ENCODE assay signal across 8 cellular contexts in the genomic region with DNA sequence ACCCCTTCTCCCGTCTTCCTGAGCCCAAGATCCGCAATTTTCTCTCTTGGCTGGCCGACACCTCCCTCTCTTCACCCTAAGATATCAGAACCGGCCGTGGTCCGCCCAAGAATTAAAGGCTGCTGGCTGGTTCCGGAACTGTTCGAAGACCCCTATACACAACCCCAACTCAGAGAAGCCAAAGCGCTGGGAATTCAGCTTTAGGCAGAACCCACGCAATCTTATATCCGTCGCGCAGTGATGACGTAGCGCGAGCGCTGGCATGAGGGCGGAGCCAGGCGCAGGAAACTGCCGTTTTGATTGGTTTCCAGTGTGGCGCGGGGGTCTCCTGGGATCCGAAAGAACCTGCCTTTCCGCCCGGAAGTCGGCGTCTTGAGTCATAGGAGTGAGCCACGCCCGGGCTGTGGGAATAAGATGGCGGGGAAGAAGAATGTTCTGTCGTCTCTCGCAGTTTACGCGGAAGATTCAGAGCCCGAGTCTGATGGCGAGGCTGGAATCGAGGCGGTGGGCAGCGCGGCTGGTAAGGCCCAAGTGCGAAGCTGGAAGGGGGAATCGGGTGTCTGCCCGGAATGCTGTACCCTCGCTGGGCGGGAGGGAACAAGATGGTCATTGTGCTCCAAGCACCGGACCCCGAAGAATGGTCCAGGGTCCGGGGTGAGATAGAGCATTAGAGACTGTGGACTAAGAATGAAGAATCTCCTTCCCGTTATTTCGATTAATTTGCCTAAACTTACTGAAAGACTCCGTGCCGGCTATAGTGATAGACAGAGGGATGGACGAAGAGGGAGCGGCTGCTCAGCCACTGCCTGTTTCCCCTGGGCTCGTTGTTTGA. TPM values are rescaled to one million over a fixed set of nuclear protein-coding genes. Genes with fewer than 3 reads are reported as not detected.
DNase-seq lines count a peak whose midpoint lies in the region; ATAC-seq, FAIRE-seq and TF ChIP-seq lines count a peak whose summit lies in the region.

RECQL5 (minus strand) TSS at position 196 of the 832 bp plus-strand sequence. CDS start 597 bp downstream, outside the sequence.
SAP30BP (plus strand) TSS at position 380 of the 832 bp plus-strand sequence; CDS start at position 415, 35 bp downstream.

- CTCF ChIA-PET in AG04450 (lab: Charles Lee), result interaction anchor here (0.5 to 4.4 kb wide), 5 partner anchors 13 to 86 kb away, joined by 4 to 49 read pairs (median 5); partner anchors contain the start of gene SMIM5
- CTCF ChIA-PET in WTC11 (lab: Charles Lee), result interaction anchor here (0.6 to 3.6 kb wide), 16 partner anchors 8 to 383 kb away, joined by 3 to 22 read pairs (median 3); partner anchors contain the start of genes GALK1, SMIM5 and TSEN54

- H3K9me3 Mint-ChIP-seq in WTC11, result no peaks in the 10 kb centered on the region

- no peaks in the 10 kb centered on the region for H3K9me3 ChIP-seq in AG04450 (ENCODE audit: control insufficient read depth, insufficient read depth, low read length)
- no peaks in the 10 kb centered on the region for H3K9me3 ChIP-seq in small intestine (ENCODE audit: control insufficient read depth, low read depth)

- no peaks in the 10 kb centered on the region for H3K27me3 Mint-ChIP-seq in WTC11 (ENCODE audit: low read depth)

- no peak within 1 kb of the TSS for H3K4me3 Mint-ChIP-seq in WTC11

- H3K36me3 ChIP-seq in bronchial epithelial cell (ENCODE audit: control insufficient read depth, insufficient read depth, low read length) (peaks cover 18% of the 10 kb centered on the region), small intestine (ENCODE audit: control insufficient read depth in 2 of 2, insufficient read depth in 2 of 2, low read length in 2 of 2) (peaks cover 5% of the 10 kb centered on the region in 2 donors)

- peak within 1 kb of the TSS; percentile 100 for H3K4me3 ChIP-seq in AG04450 (ENCODE audit: low read depth, low read length)
- H3K4me3 ChIP-seq in bronchial epithelial cell (ENCODE audit: low read depth, low read length), result peak within 1 kb of the TSS; percentile 92
- peak within 1 kb of the TSS; percentile 69 to 96 for H3K4me3 ChIP-seq in small intestine (ENCODE audit: low read depth in 1 of 2, low read length in 2 of 2)

- FAIRE-seq in bronchial epithelial cell (lab: Jason Lieb, UNC) (peak; percentile 66), small intestine (lab: Jason Lieb, UNC) (no peak)

- 0 to 1% (median 0%) methylated on average over 55 of the region's 55 CpGs for WGBS in small intestine, 3 donors

- ATAC-seq in GM18909 (IDR thresholded peaks at IDR 0.05; ENCODE audit: poor library complexity, unreplicated experiment) (peak; percentile 76), HG03175 (IDR thresholded peaks at IDR 0.05; ENCODE audit: unreplicated experiment) (peak; percentile 88), WTC11 (peak; percentile 100)

- H3K27me3 ChIP-seq in AG04450 (ENCODE audit: control insufficient read depth, insufficient read depth, low read length) (no peaks in the 10 kb centered on the region), bronchial epithelial cell (ENCODE audit: control insufficient read depth, insufficient read depth, low read length) (no peaks in the 10 kb centered on the region), small intestine (ENCODE audit: control insufficient read depth in 2 of 2, insufficient read depth in 2 of 2, low read length in 2 of 2) (no peaks in the 10 kb centered on the region)

- peak; percentile 98 for DNase-seq in AG04450 (ENCODE audit: low read depth, low spot score)
- peak; percentile 99 for DNase-seq in NCI-H345 (lab: John Stamatoyannopoulos, UW)
- peak; percentile 96 for DNase-seq in WTC11 (ENCODE audit: low spot score)
- peak; percentile 91 for DNase-seq in bronchial epithelial cell (ENCODE audit: low read depth)
- DNase-seq in iPS-NIHi11 (ENCODE audit: low spot score), result peak; percentile 99
- DNase-seq in small intestine, result peak; percentile 99

- H3K4me1 ChIP-seq in small intestine (ENCODE audit: control insufficient read depth in 2 of 2, insufficient read depth in 1 of 2, low read depth in 1 of 2, low read length in 1 of 2), result peaks cover 0 to 8% of the 10 kb centered on the region in 2 donors

- peak within 1 kb of the TSS; percentile 65; the same call in 1 of the 2 replicates for H3K27ac Mint-ChIP-seq in WTC11

- H3K36me3 Mint-ChIP-seq in WTC11, result peaks cover 45% of the 10 kb centered on the region

- H3K4me1 Mint-ChIP-seq in WTC11, result peaks cover 12% of the 10 kb centered on the region

- H3K27ac ChIP-seq in AG04450 (ENCODE audit: low read depth, low read length), result peak within 1 kb of the TSS; percentile 77
- H3K27ac ChIP-seq in small intestine (ENCODE audit: low read depth in 1 of 2, low read length in 1 of 2), result peak within 1 kb of the TSS; percentile 67 to 99

- TF ChIP-seq CTCF in AG04450 (IDR thresholded peaks at IDR 0.05; ENCODE audit: low read depth, low read length) (no peak), WTC11 (IDR thresholded peaks at IDR 0.05) (no peak), bronchial epithelial cell (IDR thresholded peaks at IDR 0.05; ENCODE audit: insufficient read depth, low read length, severe bottlenecking) (no peak)

- POLR2A ChIA-PET in AG04450 (lab: Yijun Ruan, JAX) (interaction anchor here (0.6 to 1.3 kb wide), 6 partner anchors 9 to 396 kb away, joined by 3 to 9 read pairs (median 4); partner anchors contain the start of genes MIF4GD, SMIM5, TMEM94 and TSEN54), WTC11 (lab: Charles Lee) (interaction anchor here (0.6 to 1.0 kb wide), 4 partner anchors 34 to 293 kb away, joined by 3 to 6 read pairs (median 4); partner anchors contain the start of gene SMIM5)

TF ChIP-seq in WTC11, 78 proteins besides CTCF, POLR2A, EP300 and RAD21 (continues in another document):
- TF ChIP-seq ZNF317 (CRISPR knock-in tag; IDR thresholded peaks at IDR 0.05; ENCODE audit: borderline replicate concordance, low read depth), result no peak
- TF ChIP-seq JUN (CRISPR knock-in tag; IDR thresholded peaks at IDR 0.05), result no peak
- peak; percentile 99 for TF ChIP-seq CREM (CRISPR knock-in tag; IDR thresholded peaks at IDR 0.05)
- no peak for TF ChIP-seq NFE2L1 (CRISPR knock-in tag; IDR thresholded peaks at IDR 0.05)
- TF ChIP-seq FOXK1 (CRISPR knock-in tag; IDR thresholded peaks at IDR 0.05), result peak; percentile 96
- peak; percentile 30; the same call in 1 of the 2 replicates for TF ChIP-seq FOXP1 (CRISPR knock-in tag; IDR thresholded peaks at IDR 0.05; ENCODE audit: borderline replicate concordance)
- TF ChIP-seq ELF4 (CRISPR knock-in tag; IDR thresholded peaks at IDR 0.05; ENCODE audit: low read depth), result no peak
- 0 out of 2 replicates have a peak, but pooled peaks have one; percentile 14 for TF ChIP-seq CREB1 (CRISPR knock-in tag; IDR thresholded peaks at IDR 0.05)
- no peak for TF ChIP-seq MLX (CRISPR knock-in tag; IDR thresholded peaks at IDR 0.05)
- TF ChIP-seq SP1 (CRISPR knock-in tag; conservative IDR thresholded peaks at IDR 0.05), result peak; percentile 93
- TF ChIP-seq, protein P1, sequence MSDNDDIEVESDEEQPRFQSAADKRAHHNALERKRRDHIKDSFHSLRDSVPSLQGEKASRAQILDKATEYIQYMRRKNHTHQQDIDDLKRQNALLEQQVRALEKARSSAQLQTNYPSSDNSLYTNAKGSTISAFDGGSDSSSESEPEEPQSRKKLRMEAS (CRISPR knock-in tag; IDR thresholded peaks at IDR 0.05), result peak; percentile 76
- peak; percentile 65; the same call in 1 of the 2 replicates for TF ChIP-seq ZBTB43 (CRISPR knock-in tag; IDR thresholded peaks at IDR 0.05)
- TF ChIP-seq ZSCAN18 (CRISPR knock-in tag; IDR thresholded peaks at IDR 0.05), result no peak

RNA-seq across cellular contexts. Expression of gene RECQL5, which starts in this region (rescaled TPM):
- 9.3 and 11.9 TPM in 2 replicates for polyA plus RNA-seq in AG04450 (2011; rRNA removed)
- 18.0 and 26.7 TPM in 2 replicates for polyA minus RNA-seq in AG04450 (2011; rRNA and poly(A)+ RNA removed)
- total RNA-seq in WTC11 (2021), result 48.9 to 53.1 TPM (median 51.0 TPM) in 3 replicates
- total RNA-seq in bronchial epithelial cell, result 11.6 and 28.9 TPM in 2 replicates
- 10 to 100 TPM; 14.6 to 20.2 (median 15.7) TPM for polyA plus RNA-seq in small intestine

RNA-seq across cellular contexts. Expression of gene SAP30BP, which starts in this region (rescaled TPM):
- polyA plus RNA-seq in AG04450 (2011; rRNA removed), result 74.2 and 75.4 TPM in 2 replicates
- 55.5 and 56.8 TPM in 2 replicates for polyA minus RNA-seq in AG04450 (2011; rRNA and poly(A)+ RNA removed)
- 67.5 to 86.8 TPM (median 72.0 TPM) in 3 replicates for total RNA-seq in WTC11 (2021)
- total RNA-seq in bronchial epithelial cell, result 58.4 and 65.0 TPM in 2 replicates
- polyA plus RNA-seq in small intestine, result 10 to 100 TPM; 52.6 to 92.7 (median 83.2) TPM

Comparison
In these comparisons a context has a peak if more than half of its experiments do, and no peak if none do; other contexts are left out.
1. Peak in every context shown above with its lines: DNase-seq, ATAC-seq, H3K4me3 ChIP-seq and H3K27ac ChIP-seq.